1 cellular context compared by ENCODE assay signal in genomic region chr7:123635551-123636359, GRCh38.
TF ChIP-seq lines count a peak whose summit lies in the region.

No MANE protein-coding gene starts in this region.

TF ChIP-seq in K562, 482 proteins besides CTCF, POLR2A, EP300 and RAD21 (continued from another document):
- no peak for TF ChIP-seq ZBTB34 (CRISPR knock-in tag; IDR thresholded peaks at IDR 0.05)
- TF ChIP-seq ATF7 (IDR thresholded peaks at IDR 0.05), result no peak
- peak; percentile 46 for TF ChIP-seq SMC3 (conservative IDR thresholded peaks at IDR 0.05; ENCODE audit: insufficient read depth, low read depth, low read length)
- TF ChIP-seq HLTF (IDR thresholded peaks at IDR 0.05), result no peak
- no peak for TF ChIP-seq NFYB (IDR thresholded peaks at IDR 0.05; ENCODE audit: extremely low read depth, insufficient read length)
- no peak for TF ChIP-seq ID3 (CRISPR knock-in tag; IDR thresholded peaks at IDR 0.05)
- TF ChIP-seq ID3 (tag; IDR thresholded peaks at IDR 0.05), result no peak
- no peak for TF ChIP-seq HDAC2 (IDR thresholded peaks at IDR 0.05)
- no peak for TF ChIP-seq NR4A1 (CRISPR knock-in tag; IDR thresholded peaks at IDR 0.05)
- no peak for TF ChIP-seq NR4A1 (tag; IDR thresholded peaks at IDR 0.05)
- peak; percentile 30; the same call in 1 of the 2 replicates for TF ChIP-seq ARID3A (IDR thresholded peaks at IDR 0.05; ENCODE audit: borderline replicate concordance, low read depth, low read length)
- no peak for TF ChIP-seq PRPF4 (IDR thresholded peaks at IDR 0.05; ENCODE audit: insufficient read depth, low read depth, low read length, poor library complexity, severe bottlenecking)
- TF ChIP-seq ZFP1 (CRISPR knock-in tag; IDR thresholded peaks at IDR 0.05), result no peak
- no peak for TF ChIP-seq ZFP30 (CRISPR knock-in tag; IDR thresholded peaks at IDR 0.05; ENCODE audit: borderline replicate concordance)
- no peak for TF ChIP-seq CEBPG (CRISPR knock-in tag; IDR thresholded peaks at IDR 0.05)
- 0 out of 4 replicates have a peak, but pooled peaks have one; percentile 5 to 21 for TF ChIP-seq CEBPG (tag; conservative IDR thresholded peaks at IDR 0.05 in 1 of 2, IDR thresholded peaks at IDR 0.05 in 1 of 2)
- TF ChIP-seq ZNF384 (IDR thresholded peaks at IDR 0.05; ENCODE audit: low read depth, low read length), result peak; percentile 95
- no peak for TF ChIP-seq RFX5 (IDR thresholded peaks at IDR 0.05; ENCODE audit: low read depth, low read length)
- TF ChIP-seq SNIP1 (IDR thresholded peaks at IDR 0.05; ENCODE audit: low read depth), result no peak
- no peak for TF ChIP-seq ZNF512 (tag; IDR thresholded peaks at IDR 0.05)
- TF ChIP-seq KLF16 (IDR thresholded peaks at IDR 0.05), result peak; percentile 34; the same call in 1 of the 2 replicates
- TF ChIP-seq POLR2H (tag; IDR thresholded peaks at IDR 0.05; ENCODE audit: low read depth), result peak; percentile 69
- TF ChIP-seq BRD9 (IDR thresholded peaks at IDR 0.05; ENCODE audit: low read depth, partially characterized antibody), result no peak
- no peak for TF ChIP-seq ZNF644 (tag; IDR thresholded peaks at IDR 0.05; ENCODE audit: low read depth)
